Comparison of ENCODE assay signal across 32 cellular contexts in genomic region chr1:209849388-209849787, GRCh38.
"Had no signal": no experiment of that assay in that cellular context is flagged by ENCODE, and none has a peak within 500 bp of the region (broad histone marks: within the 10 kb centered on the region; RNA-seq: fewer than 3 reads in every experiment).

No MANE protein-coding gene starts in this region.

- H3K27me3 Mint-ChIP-seq: activated CD4-positive, alpha-beta memory T cell treated with anti-CD3 and anti-CD28 coated beads for 36 hours; activated naive CD8-positive, alpha-beta T cell treated with anti-CD3 and anti-CD28 coated beads for 36 hours; brain; naive thymus-derived CD4-positive, alpha-beta T cell; stimulated activated naive B cell treated with anti-CD40 and anti-IgM and Interleukin-4, amounts not matched to agents 10 μg/mL and 1 μg/mL and 100 μg/mL, for 72 hours; T-cell had no signal

- H3K27me3 ChIP-seq: adrenal gland, cardiac muscle cell, dorsolateral prefrontal cortex, heart left ventricle, sigmoid colon, tibial nerve had no signal

- H3K27ac ChIP-seq: adrenal gland, cardiac muscle cell, coronary artery, heart left ventricle, parathyroid adenoma, psoas muscle, sigmoid colon, tibial nerve had no signal

- H3K9me3 Mint-ChIP-seq: activated CD4-positive, alpha-beta memory T cell treated with anti-CD3 and anti-CD28 coated beads for 36 hours; activated naive CD8-positive, alpha-beta T cell treated with anti-CD3 and anti-CD28 coated beads for 36 hours; brain; immature natural killer cell; naive thymus-derived CD4-positive, alpha-beta T cell; stimulated activated naive B cell treated with anti-CD40 and anti-IgM and Interleukin-4, amounts not matched to agents 10 μg/mL and 1 μg/mL and 100 μg/mL, for 72 hours; T-cell had no signal

- H2AFZ ChIP-seq: parathyroid adenoma had no signal

- H3K9me3 ChIP-seq: adrenal gland, heart left ventricle, psoas muscle, sigmoid colon, tibial nerve had no signal

- H3K27ac Mint-ChIP-seq: activated CD4-positive, alpha-beta memory T cell treated with anti-CD3 and anti-CD28 coated beads for 36 hours; activated naive CD8-positive, alpha-beta T cell treated with anti-CD3 and anti-CD28 coated beads for 36 hours; T-cell had no signal

- H3K4me3 Mint-ChIP-seq: activated CD4-positive, alpha-beta memory T cell treated with anti-CD3 and anti-CD28 coated beads for 36 hours; activated naive CD8-positive, alpha-beta T cell treated with anti-CD3 and anti-CD28 coated beads for 36 hours; brain; immature natural killer cell; naive thymus-derived CD4-positive, alpha-beta T cell; stimulated activated naive B cell treated with anti-CD40 and anti-IgM and Interleukin-4, amounts not matched to agents 10 μg/mL and 1 μg/mL and 100 μg/mL, for 72 hours; T-cell had no signal

- H3K79me2 ChIP-seq: parathyroid adenoma had no signal

- H3K4me1 ChIP-seq: adrenal gland, parathyroid adenoma, psoas muscle, sigmoid colon, tibial nerve had no signal

- DNase-seq: activated CD4-positive, alpha-beta memory T cell treated with anti-CD3 and anti-CD28 coated beads for 36 hours; activated CD4-positive, alpha-beta T cell treated with anti-CD3 and anti-CD28 coated beads for 48 hours; activated CD8-positive, alpha-beta memory T cell treated with anti-CD3 and anti-CD28 coated beads, Interleukin-2, amount 50 U/mL, for 4 hours; activated naive CD4-positive, alpha-beta T cell; activated naive CD8-positive, alpha-beta T cell treated with anti-CD3 and anti-CD28 coated beads for 36 hours; activated T-cell treated with anti-CD3 and anti-CD28 coated beads, Interleukin-2, amount 50 U/mL, for 1 hour; adrenal gland; aorta; dorsolateral prefrontal cortex; effector memory CD4-positive, alpha-beta T cell; erythroblast; foreskin fibroblast; heart left ventricle; hypothalamus; immature natural killer cell; kidney; left colon; midbrain; naive thymus-derived CD4-positive, alpha-beta T cell; nucleus accumbens; psoas muscle; sigmoid colon; small intestine; stimulated activated CD4-positive, alpha-beta T cell treated with anti-CD3 and anti-CD28 coated beads, Interleukin-4, amount 100 ng/mL, for 4 hours; stimulated activated CD8-positive, alpha-beta memory T cell treated with anti-CD3 and anti-CD28 coated beads, Interleukin-4, amount 100 ng/mL, for 48 hours; stimulated activated naive B cell treated with anti-CD40 and anti-IgM and Interleukin-4, amounts not matched to agents 10 μg/mL and 1 μg/mL and 100 μg/mL, for 72 hours; T-cell had no signal

- H3K4me3 ChIP-seq: adrenal gland, cardiac muscle cell, coronary artery, dorsolateral prefrontal cortex, heart left ventricle, psoas muscle, sigmoid colon, tibial nerve had no signal

- ATAC-seq: left colon; naive thymus-derived CD4-positive, alpha-beta T cell; psoas muscle; stimulated activated naive B cell treated with anti-CD40 and anti-IgM and Interleukin-4, amounts not matched to agents 10 μg/mL and 1 μg/mL and 100 μg/mL, for 72 hours; T-cell had no signal
